In the genomic region with DNA sequence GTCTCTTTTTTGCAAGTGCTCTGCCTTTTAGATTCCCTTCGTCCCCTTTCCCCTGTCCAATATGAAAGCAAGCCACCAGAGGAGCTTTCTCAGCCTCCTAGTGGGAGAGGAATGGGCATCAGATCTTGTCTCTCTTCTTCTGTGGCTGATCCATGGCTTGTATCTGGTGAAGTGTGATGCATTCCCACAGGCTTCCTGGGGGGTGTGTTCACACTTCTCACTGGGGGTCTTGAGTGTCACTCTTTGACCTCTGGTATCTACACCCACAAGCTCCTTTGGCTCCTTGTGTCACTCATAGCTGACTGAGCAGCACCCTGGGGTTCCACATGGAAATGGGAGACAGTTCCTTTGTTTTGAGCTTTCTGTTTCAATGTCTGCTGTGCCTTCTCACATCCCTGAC, we compare ENCODE assay signal across 10 cellular contexts.
"Had no signal": no experiment of that assay in that cellular context is flagged by ENCODE, and none has a peak within 500 bp of the region (broad histone marks: within the 10 kb centered on the region; RNA-seq: fewer than 3 reads in every experiment).

No MANE protein-coding gene starts in this region.

- H3K4me1 ChIP-seq: HAP-1 had no signal

- H2AFZ ChIP-seq: GM23248, GM23338 had no signal

- H3K4me2 ChIP-seq: GM23338 had no signal

- H3K9me3 ChIP-seq: HAP-1 had no signal

- DNase-seq: GM23248, GOT3, H7, H9, HCEC 1CT, HFFc6 had no signal

- FAIRE-seq: H54 had no signal

- H3K4me3 ChIP-seq: GM23248, GM23338, HAP-1 had no signal

- H3K36me3 ChIP-seq: HAP-1 had no signal

- H3K27ac ChIP-seq: GM23248 had no signal

- H3K9ac ChIP-seq: GM23248 had no signal

- ATAC-seq: GM23338, HCT116 had no signal
